Comparison of ENCODE assay signal across 26 cellular contexts in the genomic region with DNA sequence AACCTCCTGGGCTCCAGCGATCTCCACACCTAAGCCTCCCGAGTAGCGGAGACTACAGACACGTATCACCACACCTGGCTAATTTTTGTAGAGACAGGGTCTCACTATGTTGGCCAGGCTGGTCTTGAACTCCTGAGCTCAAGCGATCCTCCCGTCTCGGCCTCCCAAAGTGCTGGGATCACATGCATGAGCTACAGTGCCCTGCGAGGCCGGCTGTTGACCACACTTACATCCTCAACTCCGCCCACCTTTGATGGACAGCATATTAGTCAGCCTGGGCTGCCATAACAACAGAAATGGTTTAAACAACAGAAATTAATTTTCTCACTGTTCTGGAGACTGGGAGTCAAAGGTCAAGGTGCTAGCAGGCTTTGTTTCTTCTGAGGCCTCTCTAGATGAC.
DNase-seq lines count a peak whose midpoint lies in the region.
"Had no signal": no experiment of that assay in that cellular context is flagged by ENCODE, and none has a peak within 500 bp of the region (broad histone marks: within the 10 kb centered on the region; RNA-seq: fewer than 3 reads in every experiment).

No MANE protein-coding gene starts in this region.

- H3K36me3 ChIP-seq in mesenchymal stem cell (ENCODE audit: control insufficient read depth in 1 of 2, insufficient read depth in 2 of 2, low read depth in 1 of 2, low read length in 2 of 2) = no peaks in the 10 kb centered on the region
- H3K36me3 ChIP-seq: ascending aorta; BLaER1 treated with 17β-estradiol and CSF1 and Interleukin-3, amounts not matched to agents 10 nM and 100 nM; suprapubic skin; uterus had no signal

- no peak overlapping the region for H3K4me2 ChIP-seq in mesenchymal stem cell (ENCODE audit: low read length, poor library complexity, severe bottlenecking)
- H3K4me2 ChIP-seq: hepatocyte had no signal

- H4K8ac ChIP-seq in mesenchymal stem cell (ENCODE audit: low read length) = no peak overlapping the region

- no peaks in the 10 kb centered on the region for H3K79me1 ChIP-seq in mesenchymal stem cell (replicated peaks; ENCODE audit: low read length, poor library complexity, severe bottlenecking)

- H2BK15ac ChIP-seq in mesenchymal stem cell (ENCODE audit: low read depth, poor library complexity, severe bottlenecking) = no peak overlapping the region

- H3K18ac ChIP-seq in mesenchymal stem cell (ENCODE audit: low read depth in 1 of 2, low read length in 2 of 2) = no peak overlapping the region

- no peak overlapping the region for H3K4me3 ChIP-seq in mesenchymal stem cell (ENCODE audit: insufficient read depth in 1 of 2, low read depth in 1 of 2, low read length in 2 of 2)
- H3K4me3 ChIP-seq: ascending aorta; BLaER1 treated with 17β-estradiol and CSF1 and Interleukin-3, amounts not matched to agents 10 nM and 100 nM; hepatocyte; psoas muscle; suprapubic skin; uterus had no signal

- H3K27me3 ChIP-seq in mesenchymal stem cell (ENCODE audit: control insufficient read depth in 1 of 2, insufficient read depth in 1 of 2, low read length in 2 of 2) = peaks cover 0 to 3% of the 10 kb centered on the region in 2 experiments
- H3K27me3 ChIP-seq: ascending aorta; BLaER1 treated with 17β-estradiol and CSF1 and Interleukin-3, amounts not matched to agents 10 nM and 100 nM; hepatocyte; suprapubic skin; uterus had no signal

- DNase-seq in ELR (ENCODE audit: low read depth) (peak; percentile 42), M059J (ENCODE audit: low read depth) (peak; percentile 78), amniotic epithelial cell (ENCODE audit: low read depth) (peak; percentile 62), mesenchymal stem cell (peak; percentile 34), DMS114 treated with DMSO at 0.1 percent for 48 hours (lab: John Stamatoyannopoulos, UW; ENCODE audit: unreplicated experiment) (no peak), NCI-H1105 (lab: John Stamatoyannopoulos, UW) (no peak), H4 (ENCODE audit: low spot score) (no peak)
- DNase-seq in activated CD4-positive, CD25-positive, alpha-beta regulatory T cell (lab: John Stamatoyannopoulos, UW) = no peak
- DNase-seq: activated CD4-positive, alpha-beta memory T cell treated with anti-CD3 and anti-CD28 coated beads for 36 hours; activated CD8-positive, alpha-beta memory T cell treated with anti-CD3 and anti-CD28 coated beads, Interleukin-2, amount 50 U/mL, for 48 hours; endodermal cell; foreskin melanocyte; NCI-H1436 treated with DMSO at 0.1 percent for 48 hours; NCI-H2107; NCI-H446 treated with DMSO at 0.1 percent for 48 hours; nucleus accumbens; OCI-M1; psoas muscle; SHP77; stimulated activated naive CD4-positive, alpha-beta T cell; uterus had no signal

- no peak overlapping the region for H2BK120ac ChIP-seq in mesenchymal stem cell (ENCODE audit: low read depth, low read length)

- no peak overlapping the region for H3K14ac ChIP-seq in mesenchymal stem cell (ENCODE audit: low read length in 2 of 2)

- no peak overlapping the region for H3K4ac ChIP-seq in mesenchymal stem cell (ENCODE audit: low read depth in 1 of 2, low read length in 2 of 2)

- H3K23ac ChIP-seq in mesenchymal stem cell (ENCODE audit: low read length in 2 of 2) = no peak overlapping the region

- no peak overlapping the region for H2BK12ac ChIP-seq in mesenchymal stem cell (ENCODE audit: low read length in 2 of 2)

- H3K27ac ChIP-seq in mesenchymal stem cell (ENCODE audit: low read length, poor library complexity, severe bottlenecking) = no peak overlapping the region
- H3K27ac ChIP-seq: ascending aorta, hepatocyte, psoas muscle, suprapubic skin, uterus had no signal

- no peak overlapping the region for H3K9ac ChIP-seq in mesenchymal stem cell (ENCODE audit: low read length)
- H3K9ac ChIP-seq: BLaER1 treated with 17β-estradiol and CSF1 and Interleukin-3, amounts not matched to agents 10 nM and 100 nM had no signal

- no peak overlapping the region for H2AFZ ChIP-seq in mesenchymal stem cell (ENCODE audit: low read depth, low read length)
- H2AFZ ChIP-seq: hepatocyte had no signal

- H4K91ac ChIP-seq in mesenchymal stem cell (ENCODE audit: low read length) = no peak overlapping the region

- no peak overlapping the region for H2AK5ac ChIP-seq in mesenchymal stem cell (ENCODE audit: low read length, severe bottlenecking)

- H3K9me3 ChIP-seq in mesenchymal stem cell (ENCODE audit: control insufficient read depth, low read length) = no peaks in the 10 kb centered on the region
- H3K9me3 ChIP-seq: ascending aorta; BLaER1 treated with 17β-estradiol and CSF1 and Interleukin-3, amounts not matched to agents 10 nM and 100 nM; Caco-2; psoas muscle; suprapubic skin; uterus had no signal

- 97% methylated on average over 10 of the region's 10 CpGs for WGBS in mesenchymal stem cell

- no peak overlapping the region for H2BK5ac ChIP-seq in mesenchymal stem cell (ENCODE audit: low read depth, low read length, poor library complexity, severe bottlenecking)

- peaks cover 8% of the 10 kb centered on the region for H3K4me1 ChIP-seq in mesenchymal stem cell (ENCODE audit: control insufficient read depth, insufficient read depth, low read depth, low read length)
- H3K4me1 ChIP-seq: Caco-2, uterus had no signal

Comparison
In these comparisons a context has a peak if more than half of its experiments do, and no peak if none do; other contexts are left out.
1. DNase-seq: peak in ELR (single experiment), M059J (single experiment), amniotic epithelial cell (single experiment) and mesenchymal stem cell (single experiment); none in activated CD4-positive, CD25-positive, alpha-beta regulatory T cell (0 of 4), DMS114 treated with DMSO at 0.1 percent for 48 hours (single experiment), NCI-H1105 (single experiment) and H4 (single experiment).